8 cellular contexts compared by ENCODE assay signal in the genomic region with DNA sequence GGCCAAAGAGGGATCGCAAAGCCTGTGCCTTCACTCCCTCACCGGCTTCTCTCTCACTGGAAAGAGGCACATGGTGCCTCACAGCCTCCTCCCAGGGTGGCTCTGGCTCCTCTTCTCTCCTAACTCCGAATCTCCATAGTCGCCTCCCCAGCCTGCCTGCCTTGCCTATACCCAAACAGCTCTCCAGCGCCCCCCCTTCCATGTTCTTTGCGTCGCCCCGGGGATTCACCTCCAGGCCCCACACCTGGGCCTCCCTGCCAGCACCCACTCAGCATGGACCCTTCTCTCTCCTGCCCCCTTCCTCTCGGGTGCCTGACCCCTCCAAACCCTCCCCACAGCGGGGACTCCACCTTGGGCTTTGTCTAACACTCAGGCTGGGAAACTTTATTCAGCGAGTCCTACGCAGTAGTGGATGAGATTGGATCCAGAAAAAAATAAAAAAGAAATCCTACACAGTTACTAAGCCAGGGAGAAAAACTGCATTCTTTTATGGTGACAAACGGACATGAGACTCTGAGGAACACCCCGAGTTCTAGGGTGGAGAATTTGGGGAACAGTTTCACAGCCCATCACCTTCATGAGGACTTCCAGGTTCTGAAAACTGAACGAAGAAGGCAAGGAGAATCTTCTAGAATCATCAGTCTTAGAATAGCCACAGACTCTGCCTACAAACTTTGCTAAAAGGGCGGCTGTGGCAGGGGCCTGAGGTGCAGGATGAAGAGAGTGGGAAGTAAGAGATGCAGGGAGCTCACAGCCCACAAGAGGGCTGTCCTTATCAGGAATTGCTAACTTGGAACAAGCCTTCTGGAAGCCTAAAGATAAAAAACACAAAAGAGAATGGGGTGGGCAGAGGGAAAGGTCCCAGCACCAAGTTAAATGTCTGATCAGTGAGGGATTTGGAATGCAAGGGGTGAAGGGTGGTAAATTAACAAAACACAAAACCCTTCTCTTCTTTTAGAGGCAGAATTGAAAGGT. TPM values are rescaled to one million over a fixed set of nuclear protein-coding genes. Genes with fewer than 3 reads are reported as not detected.
DNase-seq lines count a peak whose midpoint lies in the region; ATAC-seq and TF ChIP-seq lines count a peak whose summit lies in the region.

No MANE protein-coding gene starts in this region.

- H3K4me1 ChIP-seq in HUES48 (ENCODE audit: control insufficient read depth, insufficient read depth, low read length) (peaks cover 19% of the 10 kb centered on the region), breast epithelium (peaks cover 7 to 17% of the 10 kb centered on the region in 2 donors)

- H3K4me1 Mint-ChIP-seq in mesothelial cell of epicardium: peaks cover 29% of the 10 kb centered on the region

- H3K36me3 Mint-ChIP-seq in mesothelial cell of epicardium: peaks cover 13% of the 10 kb centered on the region

- H3K9me3 ChIP-seq in HUES48 (ENCODE audit: control insufficient read depth, insufficient read depth, low read length) (no peaks in the 10 kb centered on the region), breast epithelium (no peaks in the 10 kb centered on the region)

- no peak for TF ChIP-seq POLR2A in breast epithelium (IDR thresholded peaks at IDR 0.05)

- intact Hi-C loops in breast epithelium (cut with DNase I; ENCODE audit: low total_unique reads): no loop called here

- no peak overlapping the region for H3K4me3 Mint-ChIP-seq in mesothelial cell of epicardium

- H3K27me3 ChIP-seq in HUES48 (ENCODE audit: control insufficient read depth, insufficient read depth, low read length) (peaks cover 6% of the 10 kb centered on the region; the same call in 1 of the 2 replicates), breast epithelium (no peaks in the 10 kb centered on the region)

- H3K27me3 Mint-ChIP-seq in mesothelial cell of epicardium (ENCODE audit: low read depth): no peaks in the 10 kb centered on the region

- peak overlapping the region; percentile 87 for H3K27ac Mint-ChIP-seq in mesothelial cell of epicardium

- no peak overlapping the region for H3K4me3 ChIP-seq in AG09309 (ENCODE audit: control insufficient read depth, low read depth, low read length)
- no peak overlapping the region for H3K4me3 ChIP-seq in HUES48 (ENCODE audit: low read depth, low read length)
- H3K4me3 ChIP-seq in breast epithelium: peak overlapping the region in 1 of 3 donors; percentile 26

- no peak overlapping the region for H3K9ac ChIP-seq in HUES48 (ENCODE audit: low read depth, low read length)

- TF ChIP-seq CTCF in AG09309 (IDR thresholded peaks at IDR 0.05; ENCODE audit: control insufficient read depth, insufficient read depth, low read depth, low read length, missing control alignments) (peak; percentile 57), breast epithelium (IDR thresholded peaks at IDR 0.05) (peak in 2 of 3 donors; percentile 6 to 41), mesothelial cell of epicardium (IDR thresholded peaks at IDR 0.05; ENCODE audit: unreplicated experiment) (no peak)

- no peak for ATAC-seq in HG02678 (IDR thresholded peaks at IDR 0.05; ENCODE audit: unreplicated experiment)

- DNase-seq in AG09309 (ENCODE audit: low read depth) (no peak), breast epithelium (ENCODE audit: low spot score in 2 of 2) (no peak), mesothelial cell of epicardium (ENCODE audit: low spot score in 2 of 2, unreplicated experiment in 2 of 2) (no peak), NCI-H2107 (lab: John Stamatoyannopoulos, UW) (no peak), NCI-H2196 (lab: John Stamatoyannopoulos, UW; ENCODE audit: unreplicated experiment) (no peak)
- DNase-seq in activated CD4-positive, CD25-positive, alpha-beta regulatory T cell treated with anti-CD3 and anti-CD28 coated beads, Interleukin-2, amount 50 U/mL, for 72 hours: no peak

- H3K9me3 Mint-ChIP-seq in mesothelial cell of epicardium: no peaks in the 10 kb centered on the region

- peaks cover 9% of the 10 kb centered on the region for H3K36me3 ChIP-seq in HUES48 (ENCODE audit: control insufficient read depth, insufficient read depth, low read length)
- no peaks in the 10 kb centered on the region for H3K36me3 ChIP-seq in breast epithelium

- H3K27ac ChIP-seq in HUES48 (ENCODE audit: low read depth, low read length): peak overlapping the region; percentile 43
- H3K27ac ChIP-seq in breast epithelium: peak overlapping the region; percentile 90 to 97

RNA-seq across cellular contexts. Expression of a gene that starts 5.3 kb away (rescaled TPM):
- 10 to 100 TPM; 24.3 to 45.2 (median 28.1) TPM for total RNA-seq in breast epithelium
- 32.0 to 35.4 TPM (median 34.6 TPM) in 3 replicates for total RNA-seq in mesothelial cell of epicardium

RNA-seq across cellular contexts. Expression of a gene that starts 35.3 kb away (rescaled TPM):
- 10 to 100 TPM; 20.2 to 34.8 (median 33.1) TPM for total RNA-seq in breast epithelium
- total RNA-seq in mesothelial cell of epicardium: 59.8 to 63.3 TPM (median 60.8 TPM) in 3 replicates
